ENCODE assay signal across 9 cellular contexts in genomic region chr3:24773798-24774197, GRCh38.
DNase-seq lines count a peak whose midpoint lies in the region; ATAC-seq and TF ChIP-seq lines count a peak whose summit lies in the region.
"Had no signal": no experiment of that assay in that cellular context is flagged by ENCODE, and none has a peak within 500 bp of the region (broad histone marks: within the 10 kb centered on the region; RNA-seq: fewer than 3 reads in every experiment).

No MANE protein-coding gene starts in this region.

- H3K36me3 Mint-ChIP-seq in brain = no peaks in the 10 kb centered on the region
- no peaks in the 10 kb centered on the region for H3K36me3 Mint-ChIP-seq in activated T-cell treated with anti-CD3 and anti-CD28 coated beads, Interleukin-2, amount 50 U/mL, for 24 hours (ENCODE audit: low read depth)

- ATAC-seq in GM18868 (IDR thresholded peaks at IDR 0.05; ENCODE audit: unreplicated experiment) (peak; percentile 93), HG03439 (IDR thresholded peaks at IDR 0.05; ENCODE audit: unreplicated experiment) (peak; percentile 76)

- H3K27ac ChIP-seq in C4-2B = no peak overlapping the region

- H3K4me3 Mint-ChIP-seq in brain = no peak overlapping the region
- H3K4me3 Mint-ChIP-seq in activated T-cell treated with anti-CD3 and anti-CD28 coated beads, Interleukin-2, amount 50 U/mL, for 24 hours = no peak overlapping the region
- H3K4me3 Mint-ChIP-seq: T-helper 1 cell treated with Interleukin-12 subunit alpha and Interleukin-12 subunit beta and Interleukin-4 antibody, amounts not matched to agents 30 μg/mL and 1 μg/mL, for 36 hours had no signal

- peak; percentile 92 for TF ChIP-seq CTCF in C4-2B (conservative IDR thresholded peaks at IDR 0.05)
- peak; percentile 86 for TF ChIP-seq CTCF in brain (conservative IDR thresholded peaks at IDR 0.05)

- H3K27ac Mint-ChIP-seq in brain = peak overlapping the region in 1 of 5 experiments; percentile 1
- no peak overlapping the region for H3K27ac Mint-ChIP-seq in activated T-cell treated with anti-CD3 and anti-CD28 coated beads, Interleukin-2, amount 50 U/mL, for 24 hours
- H3K27ac Mint-ChIP-seq: T-helper 1 cell treated with Interleukin-12 subunit alpha and Interleukin-12 subunit beta and Interleukin-4 antibody, amounts not matched to agents 30 μg/mL and 1 μg/mL, for 36 hours had no signal

- peaks cover 0 to 8% (median 3%) of the 10 kb centered on the region in 5 experiments for H3K9me3 Mint-ChIP-seq in brain
- H3K9me3 Mint-ChIP-seq in activated T-cell treated with anti-CD3 and anti-CD28 coated beads, Interleukin-2, amount 50 U/mL, for 24 hours = peaks cover 2% of the 10 kb centered on the region
- H3K9me3 Mint-ChIP-seq: T-helper 1 cell treated with Interleukin-12 subunit alpha and Interleukin-12 subunit beta and Interleukin-4 antibody, amounts not matched to agents 30 μg/mL and 1 μg/mL, for 36 hours had no signal

- H3K4me1 Mint-ChIP-seq in brain = peaks cover 6% of the 10 kb centered on the region
- no peaks in the 10 kb centered on the region for H3K4me1 Mint-ChIP-seq in activated T-cell treated with anti-CD3 and anti-CD28 coated beads, Interleukin-2, amount 50 U/mL, for 24 hours (ENCODE audit: low read depth)

- peaks cover 3% of the 10 kb centered on the region for H3K27me3 Mint-ChIP-seq in brain
- H3K27me3 Mint-ChIP-seq in activated T-cell treated with anti-CD3 and anti-CD28 coated beads, Interleukin-2, amount 50 U/mL, for 24 hours = no peaks in the 10 kb centered on the region

- peak; percentile 73 for DNase-seq in NCI-H82 (lab: John Stamatoyannopoulos, UW)
- peak; percentile 58 for DNase-seq in iPS-NIHi11 (ENCODE audit: low spot score)
- peak; percentile 28 for DNase-seq in stromal cell of bone marrow (ENCODE audit: low read depth)
- DNase-seq in activated T-cell treated with anti-CD3 and anti-CD28 coated beads, Interleukin-2, amount 50 U/mL, for 24 hours = no peak
